In genomic region chr11:117197516-117198456, GRCh38 we compare ENCODE assay signal across 8 cellular contexts. TPM values are rescaled to one million over a fixed set of nuclear protein-coding genes. Genes with fewer than 3 reads are reported as not detected.
DNase-seq lines count a peak whose midpoint lies in the region; ATAC-seq and TF ChIP-seq lines count a peak whose summit lies in the region.

No MANE protein-coding gene starts in this region.

- peak overlapping the region; percentile 83; the same call in 1 of the 2 replicates for H3K9ac ChIP-seq in HUES64 (ENCODE audit: low read depth, low read length)
- H3K9ac ChIP-seq in mucosa of stomach (ENCODE audit: low read length), result peak overlapping the region; percentile 40

- DNase-seq in AG04449 (ENCODE audit: low read depth, low spot score), result no peak
- DNase-seq in ecto neural progenitor cell (ENCODE audit: low spot score), result peak; percentile 79
- DNase-seq in D341Med (ENCODE audit: low spot score), result no peak
- no peak for DNase-seq in T-helper 1 cell

- H3K27me3 ChIP-seq in HUES64 (ENCODE audit: insufficient read depth, low read length) (no peaks in the 10 kb centered on the region), mucosa of stomach (ENCODE audit: control insufficient read depth, insufficient read depth, low read length) (no peaks in the 10 kb centered on the region)

- WGBS in HUES64, result 61% methylated on average over 16 of the region's 17 CpGs

- H3K4me3 ChIP-seq in AG04449 (ENCODE audit: low read depth, low read length) (peak overlapping the region; percentile 99), HUES64 (ENCODE audit: low read length) (peak overlapping the region; percentile 54; the same call in 1 of the 2 replicates), mucosa of stomach (ENCODE audit: low read length) (no peak overlapping the region)

- TF ChIP-seq CTCF in AG04449 (IDR thresholded peaks at IDR 0.05; ENCODE audit: insufficient read depth, low read length, missing control alignments), result peak; percentile 73

- no peak for ATAC-seq in HG03196 (IDR thresholded peaks at IDR 0.05; ENCODE audit: unreplicated experiment)
- ATAC-seq in GM21737 (IDR thresholded peaks at IDR 0.05; ENCODE audit: unreplicated experiment), result no peak

- H3K4me1 ChIP-seq in HUES64 (ENCODE audit: insufficient read depth, low read length), result peaks cover 21% of the 10 kb centered on the region
- H3K4me1 ChIP-seq in mucosa of stomach (ENCODE audit: control insufficient read depth, insufficient read depth, low read length), result peaks cover 90% of the 10 kb centered on the region

- POLR2A ChIA-PET in AG04449 (lab: Yijun Ruan, JAX), result interaction anchor here (0.6 to 11.2 kb wide), 5 partner anchors 14 to 54 kb away, joined by 3 to 76 read pairs (median 7); partner anchors contain the start of genes PAFAH1B2 and SIDT2

- H3K27ac ChIP-seq in HUES64 (ENCODE audit: low read depth, low read length), result peak overlapping the region; percentile 95

- H3K36me3 ChIP-seq in HUES64 (ENCODE audit: insufficient read depth, low read length) (peaks cover 29% of the 10 kb centered on the region), mucosa of stomach (ENCODE audit: control insufficient read depth, insufficient read depth, low read length) (peaks cover 21% of the 10 kb centered on the region)

- H3K9me3 ChIP-seq in HUES64 (ENCODE audit: insufficient read depth, low read depth, low read length) (no peaks in the 10 kb centered on the region), mucosa of stomach (ENCODE audit: control insufficient read depth, low read length) (no peaks in the 10 kb centered on the region)

- CTCF ChIA-PET in AG04449 (lab: Yijun Ruan, JAX), result interaction anchor here (0.6 to 11.5 kb wide), 8 partner anchors 17 to 118 kb away, joined by 3 to 133 read pairs (median 4); partner anchors contain the start of genes BACE1, PCSK7 and SIDT2

RNA-seq across cellular contexts. Expression of gene TAGLN, which starts 1.4 kb away (rescaled TPM):
- polyA plus RNA-seq in HUES64 (2013, experiment 1 of 2), result 181 TPM
- polyA plus RNA-seq in HUES64 (2013, experiment 2 of 2), result 168 TPM

RNA-seq across cellular contexts. Expression of gene SIDT2, which starts 19.2 kb away (rescaled TPM):
- polyA plus RNA-seq in HUES64 (2013, experiment 1 of 2), result 8.8 TPM
- 10.9 TPM for polyA plus RNA-seq in HUES64 (2013, experiment 2 of 2)

RNA-seq across cellular contexts. Expression of gene PCSK7, which starts 34.1 kb away (rescaled TPM):
- 18.9 TPM for polyA plus RNA-seq in HUES64 (2013, experiment 1 of 2)
- polyA plus RNA-seq in HUES64 (2013, experiment 2 of 2), result 18.6 TPM

RNA-seq across cellular contexts. Expression of gene RNF214, which starts 34.7 kb away (rescaled TPM):
- 27.3 TPM for polyA plus RNA-seq in HUES64 (2013, experiment 1 of 2)
- 22.9 TPM for polyA plus RNA-seq in HUES64 (2013, experiment 2 of 2)

RNA-seq across cellular contexts. Expression of gene PAFAH1B2, which starts 53.7 kb away (rescaled TPM):
- polyA plus RNA-seq in HUES64 (2013, experiment 1 of 2), result 73.1 TPM
- 76.4 TPM for polyA plus RNA-seq in HUES64 (2013, experiment 2 of 2)
